ENCODE assay signal across 1 cellular context in genomic region chr19:47608908-47609879, GRCh38.
TF ChIP-seq lines count a peak whose summit lies in the region.

Gene BICRA (plus strand): TSS chr19:47609134. CDS start chr19:47673575, 64,441 bp downstream.

TF ChIP-seq in IMR-90, 13 proteins besides CTCF, POLR2A, EP300 and RAD21 (continued from another document):
- TF ChIP-seq, protein P1, sequence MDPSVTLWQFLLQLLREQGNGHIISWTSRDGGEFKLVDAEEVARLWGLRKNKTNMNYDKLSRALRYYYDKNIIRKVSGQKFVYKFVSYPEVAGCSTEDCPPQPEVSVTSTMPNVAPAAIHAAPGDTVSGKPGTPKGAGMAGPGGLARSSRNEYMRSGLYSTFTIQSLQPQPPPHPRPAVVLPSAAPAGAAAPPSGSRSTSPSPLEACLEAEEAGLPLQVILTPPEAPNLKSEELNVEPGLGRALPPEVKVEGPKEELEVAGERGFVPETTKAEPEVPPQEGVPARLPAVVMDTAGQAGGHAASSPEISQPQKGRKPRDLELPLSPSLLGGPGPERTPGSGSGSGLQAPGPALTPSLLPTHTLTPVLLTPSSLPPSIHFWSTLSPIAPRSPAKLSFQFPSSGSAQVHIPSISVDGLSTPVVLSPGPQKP (IDR thresholded peaks at IDR 0.05; ENCODE audit: borderline replicate concordance, low read depth, low read length), result no peak
- TF ChIP-seq, protein P2, sequence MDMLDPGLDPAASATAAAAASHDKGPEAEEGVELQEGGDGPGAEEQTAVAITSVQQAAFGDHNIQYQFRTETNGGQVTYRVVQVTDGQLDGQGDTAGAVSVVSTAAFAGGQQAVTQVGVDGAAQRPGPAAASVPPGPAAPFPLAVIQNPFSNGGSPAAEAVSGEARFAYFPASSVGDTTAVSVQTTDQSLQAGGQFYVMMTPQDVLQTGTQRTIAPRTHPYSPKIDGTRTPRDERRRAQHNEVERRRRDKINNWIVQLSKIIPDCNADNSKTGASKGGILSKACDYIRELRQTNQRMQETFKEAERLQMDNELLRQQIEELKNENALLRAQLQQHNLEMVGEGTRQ (IDR thresholded peaks at IDR 0.05; ENCODE audit: low read depth, low read length), result no peak
- TF ChIP-seq RFX5 (IDR thresholded peaks at IDR 0.05; ENCODE audit: low read depth, low read length), result no peak
- no peak for TF ChIP-seq NFE2L2 (IDR thresholded peaks at IDR 0.05; ENCODE audit: low read depth, low read length)
- TF ChIP-seq CEBPB (IDR thresholded peaks at IDR 0.05; ENCODE audit: low read depth, low read length), result no peak
- TF ChIP-seq MAFK (IDR thresholded peaks at IDR 0.05; ENCODE audit: low read depth, low read length), result no peak
- TF ChIP-seq SMC3 (IDR thresholded peaks at IDR 0.05; ENCODE audit: low read depth, low read length), result no peak
- no peak for TF ChIP-seq FOS (IDR thresholded peaks at IDR 0.05; ENCODE audit: low read depth, low read length)
- no peak for TF ChIP-seq MAZ (IDR thresholded peaks at IDR 0.05; ENCODE audit: borderline replicate concordance, low read depth, low read length)
- TF ChIP-seq CHD1 (IDR thresholded peaks at IDR 0.05; ENCODE audit: low read depth, low read length), result no peak
- TF ChIP-seq BHLHE40 (IDR thresholded peaks at IDR 0.05; ENCODE audit: low read depth, low read length), result peak; percentile 37; the same call in 1 of the 2 replicates
- peak; percentile 17; the same call in 1 of the 2 replicates for TF ChIP-seq MXI1 (IDR thresholded peaks at IDR 0.05; ENCODE audit: borderline replicate concordance, low read depth, low read length)
